13 cellular contexts compared by ENCODE assay signal in the genomic region with DNA sequence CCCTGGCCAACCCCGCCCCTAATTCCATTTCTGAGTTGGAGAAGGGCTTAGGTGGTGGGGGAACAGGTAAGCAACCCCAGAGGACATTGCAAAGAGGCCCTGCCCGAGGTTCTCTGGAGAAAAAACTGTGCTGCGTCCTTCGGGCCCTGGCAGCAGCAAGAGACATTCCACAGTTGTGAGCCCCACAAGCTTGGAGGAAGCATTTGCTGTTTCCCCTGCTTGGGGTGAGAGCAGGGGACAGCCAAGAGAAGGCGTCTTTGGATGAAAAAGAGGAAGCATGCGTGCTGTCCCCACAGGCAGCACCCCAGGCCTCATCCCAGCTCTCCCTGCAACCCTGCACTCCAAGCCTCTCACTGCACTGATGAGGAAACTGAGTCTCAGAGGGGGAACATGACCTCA. TPM values are rescaled to one million over a fixed set of nuclear protein-coding genes. Genes with fewer than 3 reads are reported as not detected.
A peak's percentile ranks its signal among the peaks of the same experiment; 100 is the strongest.
DNase-seq lines count a peak whose midpoint lies in the region; ATAC-seq, FAIRE-seq and TF ChIP-seq lines count a peak whose summit lies in the region.
"Had no signal": no experiment of that assay in that cellular context is flagged by ENCODE, and none has a peak within 500 bp of the region (broad histone marks: within the 10 kb centered on the region; RNA-seq: fewer than 3 reads in every experiment).

No MANE protein-coding gene starts in this region.

- FAIRE-seq in H54 (lab: Jason Lieb, UNC), result no peak

- DNase-seq in GM03348 (ENCODE audit: low spot score) (peak; percentile 28), fibroblast of the aortic adventitia (ENCODE audit: low read depth) (peak; percentile 34), stomach (no peak), 8988T (no peak), NCI-H1694 treated with DMSO at 0.1 percent for 48 hours (lab: John Stamatoyannopoulos, UW) (no peak), H54 (ENCODE audit: insufficient read length, low spot score) (no peak), right atrium auricular region (ENCODE audit: low spot score) (no peak)
- DNase-seq: activated B cell treated with CpG ODN at 0.5 μM for 24 hours; activated T-cell treated with anti-CD3 and anti-CD28 coated beads, Interleukin-2, amount 50 U/mL, for 4 hours; nucleus accumbens had no signal

- TF ChIP-seq CTCF in fibroblast of the aortic adventitia (IDR thresholded peaks at IDR 0.05; ENCODE audit: insufficient read depth, low read length), result no peak
- no peak for TF ChIP-seq CTCF in stomach (IDR thresholded peaks at IDR 0.05)
- TF ChIP-seq CTCF in right atrium auricular region (IDR thresholded peaks at IDR 0.05), result no peak

- TF ChIP-seq EP300 in stomach (IDR thresholded peaks at IDR 0.05), result no peak

- H3K9me3 ChIP-seq in stomach (peaks cover 0 to under 1% (median 0%) of the 10 kb centered on the region in 4 donors), right atrium auricular region (no peaks in the 10 kb centered on the region)
- H3K9me3 ChIP-seq: HAP-1, thoracic aorta had no signal

- TF ChIP-seq POLR2A in stomach (IDR thresholded peaks at IDR 0.05) (no peak), H54 (IDR thresholded peaks at IDR 0.05; ENCODE audit: low read depth, low read length) (no peak)

- H3K4me3 ChIP-seq in fibroblast of the aortic adventitia (ENCODE audit: low read depth, low read length), result peak overlapping the region; percentile 65
- H3K4me3 ChIP-seq in stomach, result peak overlapping the region; percentile 39 to 53 (median 44)
- peak overlapping the region in 1 of 2 donors; percentile 43 for H3K4me3 ChIP-seq in right atrium auricular region
- H3K4me3 ChIP-seq: HAP-1, thoracic aorta had no signal

- H3K27ac ChIP-seq in stomach (peak overlapping the region; percentile 11 to 87 (median 81)), right atrium auricular region (no peak overlapping the region)
- H3K27ac ChIP-seq: thoracic aorta had no signal

- 29 to 55% (median 31%) methylated on average over 6 of the region's 6 CpGs for WGBS in stomach, 5 donors

- H3K36me3 ChIP-seq in stomach, result no peaks in the 10 kb centered on the region
- no peaks in the 10 kb centered on the region for H3K36me3 ChIP-seq in right atrium auricular region
- H3K36me3 ChIP-seq: HAP-1, thoracic aorta had no signal

- intact Hi-C loops in stomach (cut with DNase I; ENCODE audit: low total_unique reads), result no loop called here

- H3K4me1 ChIP-seq in stomach, result peaks cover 7 to 33% (median 25%) of the 10 kb centered on the region in 4 donors
- H3K4me1 ChIP-seq in right atrium auricular region, result peaks cover 0 to 18% of the 10 kb centered on the region in 2 donors
- H3K4me1 ChIP-seq: HAP-1 had no signal

- H3K27me3 ChIP-seq in stomach (peaks cover 0 to 9% (median 0%) of the 10 kb centered on the region in 3 donors), right atrium auricular region (no peaks in the 10 kb centered on the region)

- ATAC-seq in SK-N-SH treated with all-trans-retinoic acid at 6 μM for 48 hours, result peak; percentile 6; the same call in 2 of the 3 replicates
- ATAC-seq: activated T-cell treated with anti-CD3 and anti-CD28 coated beads, Interleukin-2, amount 50 U/mL, for 4 hours had no signal

TF ChIP-seq in SK-N-SH treated with all-trans-retinoic acid at 6 μM for 48 hours, 23 proteins besides CTCF, POLR2A, EP300 and RAD21:
- TF ChIP-seq, protein P1, sequence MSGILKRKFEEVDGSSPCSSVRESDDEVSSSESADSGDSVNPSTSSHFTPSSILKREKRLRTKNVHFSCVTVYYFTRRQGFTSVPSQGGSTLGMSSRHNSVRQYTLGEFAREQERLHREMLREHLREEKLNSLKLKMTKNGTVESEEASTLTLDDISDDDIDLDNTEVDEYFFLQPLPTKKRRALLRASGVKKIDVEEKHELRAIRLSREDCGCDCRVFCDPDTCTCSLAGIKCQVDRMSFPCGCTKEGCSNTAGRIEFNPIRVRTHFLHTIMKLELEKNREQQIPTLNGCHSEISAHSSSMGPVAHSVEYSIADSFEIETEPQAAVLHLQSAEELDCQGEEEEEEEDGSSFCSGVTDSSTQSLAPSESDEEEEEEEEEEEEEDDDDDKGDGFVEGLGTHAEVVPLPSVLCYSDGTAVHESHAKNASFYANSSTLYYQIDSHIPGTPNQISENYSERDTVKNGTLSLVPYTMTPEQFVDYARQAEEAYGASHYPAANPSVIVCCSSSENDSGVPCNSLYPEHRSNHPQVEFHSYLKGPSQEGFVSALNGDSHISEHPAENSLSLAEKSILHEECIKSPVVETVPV (CRISPR knock-in tag; IDR thresholded peaks at IDR 0.05), result no peak
- TF ChIP-seq, protein P2, sequence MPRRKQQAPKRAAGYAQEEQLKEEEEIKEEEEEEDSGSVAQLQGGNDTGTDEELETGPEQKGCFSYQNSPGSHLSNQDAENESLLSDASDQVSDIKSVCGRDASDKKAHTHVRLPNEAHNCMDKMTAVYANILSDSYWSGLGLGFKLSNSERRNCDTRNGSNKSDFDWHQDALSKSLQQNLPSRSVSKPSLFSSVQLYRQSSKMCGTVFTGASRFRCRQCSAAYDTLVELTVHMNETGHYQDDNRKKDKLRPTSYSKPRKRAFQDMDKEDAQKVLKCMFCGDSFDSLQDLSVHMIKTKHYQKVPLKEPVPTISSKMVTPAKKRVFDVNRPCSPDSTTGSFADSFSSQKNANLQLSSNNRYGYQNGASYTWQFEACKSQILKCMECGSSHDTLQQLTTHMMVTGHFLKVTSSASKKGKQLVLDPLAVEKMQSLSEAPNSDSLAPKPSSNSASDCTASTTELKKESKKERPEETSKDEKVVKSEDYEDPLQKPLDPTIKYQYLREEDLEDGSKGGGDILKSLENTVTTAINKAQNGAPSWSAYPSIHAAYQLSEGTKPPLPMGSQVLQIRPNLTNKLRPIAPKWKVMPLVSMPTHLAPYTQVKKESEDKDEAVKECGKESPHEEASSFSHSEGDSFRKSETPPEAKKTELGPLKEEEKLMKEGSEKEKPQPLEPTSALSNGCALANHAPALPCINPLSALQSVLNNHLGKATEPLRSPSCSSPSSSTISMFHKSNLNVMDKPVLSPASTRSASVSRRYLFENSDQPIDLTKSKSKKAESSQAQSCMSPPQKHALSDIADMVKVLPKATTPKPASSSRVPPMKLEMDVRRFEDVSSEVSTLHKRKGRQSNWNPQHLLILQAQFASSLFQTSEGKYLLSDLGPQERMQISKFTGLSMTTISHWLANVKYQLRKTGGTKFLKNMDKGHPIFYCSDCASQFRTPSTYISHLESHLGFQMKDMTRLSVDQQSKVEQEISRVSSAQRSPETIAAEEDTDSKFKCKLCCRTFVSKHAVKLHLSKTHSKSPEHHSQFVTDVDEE (CRISPR knock-in tag; IDR thresholded peaks at IDR 0.05), result no peak
- no peak for TF ChIP-seq BACH2 (CRISPR knock-in tag; IDR thresholded peaks at IDR 0.05; ENCODE audit: borderline replicate concordance)
- no peak for TF ChIP-seq ISL1 (CRISPR knock-in tag; IDR thresholded peaks at IDR 0.05)
- no peak for TF ChIP-seq ZNF70 (CRISPR knock-in tag; IDR thresholded peaks at IDR 0.05)
- no peak for TF ChIP-seq ZFP30 (CRISPR knock-in tag; IDR thresholded peaks at IDR 0.05)
- TF ChIP-seq, protein P3, sequence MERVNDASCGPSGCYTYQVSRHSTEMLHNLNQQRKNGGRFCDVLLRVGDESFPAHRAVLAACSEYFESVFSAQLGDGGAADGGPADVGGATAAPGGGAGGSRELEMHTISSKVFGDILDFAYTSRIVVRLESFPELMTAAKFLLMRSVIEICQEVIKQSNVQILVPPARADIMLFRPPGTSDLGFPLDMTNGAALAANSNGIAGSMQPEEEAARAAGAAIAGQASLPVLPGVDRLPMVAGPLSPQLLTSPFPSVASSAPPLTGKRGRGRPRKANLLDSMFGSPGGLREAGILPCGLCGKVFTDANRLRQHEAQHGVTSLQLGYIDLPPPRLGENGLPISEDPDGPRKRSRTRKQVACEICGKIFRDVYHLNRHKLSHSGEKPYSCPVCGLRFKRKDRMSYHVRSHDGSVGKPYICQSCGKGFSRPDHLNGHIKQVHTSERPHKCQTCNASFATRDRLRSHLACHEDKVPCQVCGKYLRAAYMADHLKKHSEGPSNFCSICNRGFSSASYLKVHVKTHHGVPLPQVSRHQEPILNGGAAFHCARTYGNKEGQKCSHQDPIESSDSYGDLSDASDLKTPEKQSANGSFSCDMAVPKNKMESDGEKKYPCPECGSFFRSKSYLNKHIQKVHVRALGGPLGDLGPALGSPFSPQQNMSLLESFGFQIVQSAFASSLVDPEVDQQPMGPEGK (CRISPR knock-in tag; IDR thresholded peaks at IDR 0.05; ENCODE audit: borderline replicate concordance), result no peak
- TF ChIP-seq ESRRG (CRISPR knock-in tag; IDR thresholded peaks at IDR 0.05), result no peak
- no peak for TF ChIP-seq SNAI2 (CRISPR knock-in tag; IDR thresholded peaks at IDR 0.05)
- TF ChIP-seq, protein P4, sequence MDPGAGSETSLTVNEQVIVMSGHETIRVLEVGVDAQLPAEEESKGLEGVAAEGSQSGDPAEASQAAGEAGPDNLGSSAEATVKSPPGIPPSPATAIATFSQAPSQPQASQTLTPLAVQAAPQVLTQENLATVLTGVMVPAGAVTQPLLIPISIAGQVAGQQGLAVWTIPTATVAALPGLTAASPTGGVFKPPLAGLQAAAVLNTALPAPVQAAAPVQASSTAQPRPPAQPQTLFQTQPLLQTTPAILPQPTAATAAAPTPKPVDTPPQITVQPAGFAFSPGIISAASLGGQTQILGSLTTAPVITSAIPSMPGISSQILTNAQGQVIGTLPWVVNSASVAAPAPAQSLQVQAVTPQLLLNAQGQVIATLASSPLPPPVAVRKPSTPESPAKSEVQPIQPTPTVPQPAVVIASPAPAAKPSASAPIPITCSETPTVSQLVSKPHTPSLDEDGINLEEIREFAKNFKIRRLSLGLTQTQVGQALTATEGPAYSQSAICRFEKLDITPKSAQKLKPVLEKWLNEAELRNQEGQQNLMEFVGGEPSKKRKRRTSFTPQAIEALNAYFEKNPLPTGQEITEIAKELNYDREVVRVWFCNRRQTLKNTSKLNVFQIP (CRISPR knock-in tag; IDR thresholded peaks at IDR 0.05; ENCODE audit: borderline replicate concordance, low read depth), result no peak
- TF ChIP-seq ARNTL (CRISPR knock-in tag; IDR thresholded peaks at IDR 0.05; ENCODE audit: borderline replicate concordance, low read depth), result no peak
- TF ChIP-seq ZNF565 (CRISPR knock-in tag; conservative IDR thresholded peaks at IDR 0.05; ENCODE audit: low read depth), result no peak
- TF ChIP-seq GLIS3 (CRISPR knock-in tag; IDR thresholded peaks at IDR 0.05), result no peak
- TF ChIP-seq PPARA (CRISPR knock-in tag; IDR thresholded peaks at IDR 0.05; ENCODE audit: borderline replicate concordance), result no peak

RNA-seq across cellular contexts. Expression of a gene that starts 1.4 kb away (rescaled TPM):
- total RNA-seq in fibroblast of the aortic adventitia (ENCODE audit: low replicate concordance) (7.4 and 23.1 TPM in 2 replicates), stomach (10 to 100 TPM in 1 of 5 donors, 1 to 10 TPM in 3, not detected in 1; 5.3 to 14.2 (median 6.2) TPM), right atrium auricular region (1 to 10 TPM; 1.7 to 2.9 TPM)
- polyA plus RNA-seq in stomach, result 1 to 10 TPM; 3.5 to 6.1 (median 4.5) TPM
- total RNA-seq: activated B cell treated with CpG ODN at 0.5 μM for 24 hours; activated T-cell treated with anti-CD3 and anti-CD28 coated beads, Interleukin-2, amount 50 U/mL, for 4 hours had no signal

RNA-seq across cellular contexts. Expression of a gene that starts 50.0 kb away (rescaled TPM):
- total RNA-seq in fibroblast of the aortic adventitia (ENCODE audit: low replicate concordance) (6.9 TPM in 1 of 2 replicates, not detected in the other), stomach (1 to 10 TPM in 1 of 5 donors, under 1 TPM in 1, not detected in 3; 0.92 to 4.2 TPM), right atrium auricular region (10 to 100 TPM in 1 of 2 donors, under 1 TPM in 1; 0.39 to 20.0 TPM)
- 1 to 10 TPM; 1.2 to 7.1 (median 4.2) TPM for polyA plus RNA-seq in stomach
- total RNA-seq: activated B cell treated with CpG ODN at 0.5 μM for 24 hours; activated T-cell treated with anti-CD3 and anti-CD28 coated beads, Interleukin-2, amount 50 U/mL, for 4 hours had no signal

Comparison
In these comparisons a context has a peak if more than half of its experiments do, and no peak if none do; other contexts are left out.
1. DNase-seq: peak in GM03348 (single experiment) and fibroblast of the aortic adventitia (single experiment); none in stomach (single experiment), 8988T (single experiment), NCI-H1694 treated with DMSO at 0.1 percent for 48 hours (single experiment), H54 (single experiment) and right atrium auricular region (single experiment).
2. H3K27ac ChIP-seq: peak in stomach (5 of 5); none in right atrium auricular region (0 of 2).